Comparison of ENCODE assay signal across 9 cellular contexts in genomic region chr4:158496030-158496741, GRCh38. TPM values are rescaled to one million over a fixed set of nuclear protein-coding genes. Genes with fewer than 3 reads are reported as not detected.
DNase-seq lines count a peak whose midpoint lies in the region; ATAC-seq and TF ChIP-seq lines count a peak whose summit lies in the region.
"Had no signal": no experiment of that assay in that cellular context is flagged by ENCODE, and none has a peak within 500 bp of the region (broad histone marks: within the 10 kb centered on the region; RNA-seq: fewer than 3 reads in every experiment).

No MANE protein-coding gene starts in this region.

- no peak for ATAC-seq in Right ventricle myocardium inferior
- no peak for ATAC-seq in GM19397 (IDR thresholded peaks at IDR 0.05; ENCODE audit: unreplicated experiment)

- H3K27ac ChIP-seq in right atrium auricular region (no peak overlapping the region), suprapubic skin (no peak overlapping the region)

- H3K36me3 Mint-ChIP-seq in nephron progenitor cell (ENCODE audit: low read depth) = no peaks in the 10 kb centered on the region
- H3K36me3 Mint-ChIP-seq: activated naive CD8-positive, alpha-beta T cell had no signal

- peak in 1 of 2 donors; percentile 55 for TF ChIP-seq CTCF in right atrium auricular region (IDR thresholded peaks at IDR 0.05)
- peak; percentile 65 for TF ChIP-seq CTCF in nephron progenitor cell (IDR thresholded peaks at IDR 0.05)
- TF ChIP-seq CTCF in suprapubic skin (IDR thresholded peaks at IDR 0.05) = no peak

- peaks cover 6% of the 10 kb centered on the region for H3K9me3 Mint-ChIP-seq in nephron progenitor cell

- H3K36me3 ChIP-seq in right atrium auricular region (no peaks in the 10 kb centered on the region), suprapubic skin (no peaks in the 10 kb centered on the region)

- no peaks in the 10 kb centered on the region for H3K27me3 ChIP-seq in right atrium auricular region
- H3K27me3 ChIP-seq in suprapubic skin = no peaks in the 10 kb centered on the region

- H3K4me3 Mint-ChIP-seq in nephron progenitor cell = no peak overlapping the region
- H3K4me3 Mint-ChIP-seq: activated naive CD8-positive, alpha-beta T cell had no signal

- H3K9me3 ChIP-seq in right atrium auricular region (no peaks in the 10 kb centered on the region), suprapubic skin (no peaks in the 10 kb centered on the region)

- no peak overlapping the region for H3K27ac Mint-ChIP-seq in nephron progenitor cell
- H3K27ac Mint-ChIP-seq: activated naive CD8-positive, alpha-beta T cell had no signal

- WGBS in suprapubic skin = 30% methylated on average over 5 of the region's 5 CpGs

- TF ChIP-seq EP300 in suprapubic skin (IDR thresholded peaks at IDR 0.05) = no peak

- H3K4me3 ChIP-seq in right atrium auricular region (no peak overlapping the region), suprapubic skin (no peak overlapping the region)

- TF ChIP-seq POLR2A in suprapubic skin (IDR thresholded peaks at IDR 0.05) = no peak

- intact Hi-C loops in Right ventricle myocardium inferior (cut with DNase I) = no loop called here

- DNase-seq in Right ventricle myocardium inferior (ENCODE audit: missing footprints) (peak; percentile 25), right atrium auricular region (ENCODE audit: low spot score) (no peak), NCI-H226 (peak; percentile 18), cerebellar cortex (ENCODE audit: low spot score) (peak; percentile 9), nephron progenitor cell (peak; percentile 63), NCI-H1930 (lab: John Stamatoyannopoulos, UW) (no peak), suprapubic skin (ENCODE audit: low spot score in 2 of 2) (no peak)

- H3K4me1 Mint-ChIP-seq in nephron progenitor cell = no peaks in the 10 kb centered on the region

- H3K27me3 Mint-ChIP-seq in nephron progenitor cell (ENCODE audit: low read depth, poor library complexity) = no peaks in the 10 kb centered on the region

- H3K4me1 ChIP-seq in right atrium auricular region (no peaks in the 10 kb centered on the region), suprapubic skin (no peaks in the 10 kb centered on the region)

RNA-seq across cellular contexts. Expression of gene RXFP1, which starts 25.5 kb away (rescaled TPM):
- total RNA-seq in Right ventricle myocardium inferior (not detected), right atrium auricular region (not detected), suprapubic skin (under 1 TPM in 1 of 4 donors, not detected in 3; 0.19 TPM)

Comparison
In these comparisons a context has a peak if more than half of its experiments do, and no peak if none do; other contexts are left out.
1. DNase-seq: peak in Right ventricle myocardium inferior (single experiment), NCI-H226 (single experiment), cerebellar cortex (single experiment) and nephron progenitor cell (single experiment); none in right atrium auricular region (single experiment), NCI-H1930 (0 of 2) and suprapubic skin (0 of 2).